ENCODE assay signal across 8 cellular contexts in the genomic region with DNA sequence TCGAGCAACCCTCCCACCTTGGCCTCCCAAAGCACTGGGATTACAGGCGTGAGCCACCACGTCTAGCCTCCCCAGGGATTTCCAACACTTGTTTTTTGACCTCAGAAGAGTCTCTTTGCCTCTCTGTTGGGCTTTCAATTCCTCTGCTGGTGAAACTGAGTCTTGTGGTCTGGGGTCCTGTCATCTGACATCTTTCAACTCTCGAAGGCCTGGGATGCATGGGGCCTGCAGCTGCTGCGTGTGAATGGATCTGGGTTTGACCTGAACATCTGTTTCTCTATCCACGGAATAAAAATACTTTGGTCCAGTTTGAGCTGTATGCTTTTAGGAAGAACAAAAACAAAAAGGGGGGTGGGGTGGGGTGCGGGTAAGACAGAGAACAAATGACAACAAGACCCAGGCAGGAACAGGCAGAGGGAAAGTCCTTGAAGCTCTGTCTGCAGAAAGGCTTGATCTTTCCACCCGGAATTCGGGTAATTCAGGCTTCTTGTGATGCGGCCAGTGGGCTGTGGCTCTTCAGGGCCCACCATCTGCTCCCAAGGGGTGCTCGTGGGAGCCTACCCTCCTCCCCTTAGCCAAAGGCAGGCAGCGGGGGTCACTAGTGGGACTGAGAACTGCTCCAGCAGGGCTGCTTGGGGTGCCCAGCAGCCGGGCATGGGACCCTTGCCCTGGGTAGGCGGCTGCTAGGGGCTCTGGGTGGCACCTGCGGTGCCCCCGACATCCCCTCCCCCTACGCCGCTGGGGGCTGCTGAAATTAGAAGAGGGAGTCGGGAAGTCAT.
DNase-seq lines count a peak whose midpoint lies in the region; ATAC-seq and TF ChIP-seq lines count a peak whose summit lies in the region.

No MANE protein-coding gene starts in this region.

- H3K4me3 ChIP-seq in IMR-90 (ENCODE audit: insufficient read depth, low read depth, low read length) = no peak overlapping the region
- H3K4me3 ChIP-seq in gastroesophageal sphincter = peak overlapping the region; percentile 16 to 51
- H3K4me3 ChIP-seq in testis = peak overlapping the region; percentile 45 to 47

- H4K5ac ChIP-seq in IMR-90 (ENCODE audit: low read depth, low read length) = peak overlapping the region; percentile 23

- peaks cover 7% of the 10 kb centered on the region for H3K9me3 Mint-ChIP-seq in activated T-cell treated with anti-CD3 and anti-CD28 coated beads, Interleukin-2, amount 50 U/mL, for 24 hours

- intact Hi-C loops in IMR-90 (cut with micrococcal nuclease) (no loop called here), testis (cut with DNase I; ENCODE audit: low total_unique reads) (no loop called here)

- H3K27me3 ChIP-seq in IMR-90 (ENCODE audit: control insufficient read depth, insufficient read depth, low read length) (no peaks in the 10 kb centered on the region), gastroesophageal sphincter (no peaks in the 10 kb centered on the region), testis (no peaks in the 10 kb centered on the region)

- no peak overlapping the region for H3K9ac ChIP-seq in IMR-90 (ENCODE audit: low read depth, low read length)

- H3K4me1 ChIP-seq in IMR-90 (ENCODE audit: control insufficient read depth, insufficient read depth, low read length) = peaks cover 34% of the 10 kb centered on the region
- peaks cover 0 to 44% (median 30%) of the 10 kb centered on the region in 3 donors for H3K4me1 ChIP-seq in gastroesophageal sphincter
- H3K4me1 ChIP-seq in testis = peaks cover 27% of the 10 kb centered on the region

- dilution Hi-C loops in IMR-90 (cut with HindIII; ENCODE audit: low sequenced_read_pairs, unreplicated experiment) = no loop called here

- no peak for TF ChIP-seq EP300 in gastroesophageal sphincter (IDR thresholded peaks at IDR 0.05)

- BruUV-seq in IMR-90 (replicated peaks; lab: Mats Ljungman, UMichigan) = no TSS peak

- peak overlapping the region; percentile 67 for H3K4me3 Mint-ChIP-seq in activated T-cell treated with anti-CD3 and anti-CD28 coated beads, Interleukin-2, amount 50 U/mL, for 24 hours

- in situ Hi-C loops in IMR-90 (cut with MboI; ENCODE audit: low sequenced_read_pairs) = no loop called here

- H2AK9ac ChIP-seq in IMR-90 (replicated peaks; ENCODE audit: low read depth, low read length, poor library complexity) = peak overlapping the region; percentile 60

- H2BK120ac ChIP-seq in IMR-90 (ENCODE audit: low read depth, low read length) = peak overlapping the region; percentile 95

- POLR2A ChIA-PET in IMR-90 (lab: Charles Lee; ENCODE audit: unreplicated experiment) = interaction anchor here (1.3 kb wide), 1 partner anchor 12 kb away, joined by 5 read pairs; no protein-coding TSS in a partner anchor

- ATAC-seq in IMR-90 (ENCODE audit: low read depth) = no peak
- ATAC-seq in gastroesophageal sphincter = no peak
- no peak for ATAC-seq in GM21367 (IDR thresholded peaks at IDR 0.05; ENCODE audit: unreplicated experiment)
- no peak for ATAC-seq in GM18909 (IDR thresholded peaks at IDR 0.05; ENCODE audit: poor library complexity, unreplicated experiment)

- H3K27ac Mint-ChIP-seq in activated T-cell treated with anti-CD3 and anti-CD28 coated beads, Interleukin-2, amount 50 U/mL, for 24 hours = peak overlapping the region; percentile 95

- no peaks in the 10 kb centered on the region for H4K20me1 ChIP-seq in IMR-90 (ENCODE audit: insufficient read depth, low read length)

- H3K14ac ChIP-seq in IMR-90 (replicated peaks; ENCODE audit: low read depth, low read length) = peak overlapping the region; percentile 94; the same call in 1 of the 2 replicates

- peak overlapping the region; percentile 97 for H2BK20ac ChIP-seq in IMR-90 (ENCODE audit: low read depth, low read length)

- H3K9me1 ChIP-seq in IMR-90 (ENCODE audit: insufficient read depth, low read length) = peaks cover 34% of the 10 kb centered on the region

- 0 out of 2 replicates have a peak overlapping the region, but pooled peaks have one; percentile 59 for H3K23ac ChIP-seq in IMR-90 (ENCODE audit: low read depth, low read length)

- H2BK15ac ChIP-seq in IMR-90 (ENCODE audit: low read depth, low read length) = peak overlapping the region; percentile 63

- H2AFZ ChIP-seq in IMR-90 (replicated peaks; ENCODE audit: low read length, poor library complexity) = peak overlapping the region; percentile 81

- CTCF ChIA-PET in IMR-90 (lab: Yijun Ruan, JAX) = interaction anchor here (1.0 to 1.3 kb wide), 2 partner anchors 11 to 15 kb away, joined by 3 to 4 read pairs; no protein-coding TSS in a partner anchor

- H2AK5ac ChIP-seq in IMR-90 (ENCODE audit: low read depth, low read length) = peak overlapping the region; percentile 96

- H3K18ac ChIP-seq in IMR-90 (ENCODE audit: low read depth, low read length) = peak overlapping the region; percentile 56

- peak overlapping the region; percentile 93 for H3K4ac ChIP-seq in IMR-90 (ENCODE audit: low read depth, low read length)

- peak overlapping the region; percentile 95 for H2BK5ac ChIP-seq in IMR-90 (ENCODE audit: low read depth, low read length, poor library complexity, severe bottlenecking)

- peaks cover 49% of the 10 kb centered on the region for H3K27me3 Mint-ChIP-seq in activated T-cell treated with anti-CD3 and anti-CD28 coated beads, Interleukin-2, amount 50 U/mL, for 24 hours

- H4K91ac ChIP-seq in IMR-90 (ENCODE audit: insufficient read depth, low read depth, low read length) = peak overlapping the region; percentile 96

- H3K4me1 Mint-ChIP-seq in activated T-cell treated with anti-CD3 and anti-CD28 coated beads, Interleukin-2, amount 50 U/mL, for 24 hours (ENCODE audit: low read depth) = peaks cover 56% of the 10 kb centered on the region

- H3K56ac ChIP-seq in IMR-90 (ENCODE audit: extremely low read depth, insufficient read depth, low read length) = no peak overlapping the region

- 82% methylated on average over 2 of the region's 19 CpGs; no CpG with 5 or more reads in 1 of the 2 experiments for WGBS in IMR-90 (ENCODE audit: extremely low coverage in 2 of 2, insufficient read length in 1 of 2), 2 experiments
- WGBS in gastroesophageal sphincter (ENCODE audit: low coverage in 1 of 2), 2 donors = 82 to 100% methylated on average over 1 to 8 of the region's 19 CpGs
- WGBS in testis, 2 donors = 22 to 39% methylated on average over 13 to 19 of the region's 19 CpGs

- no peak for TF ChIP-seq RAD21 in IMR-90 (IDR thresholded peaks at IDR 0.05; ENCODE audit: low read length)

- H3K9me3 ChIP-seq in IMR-90 (ENCODE audit: control insufficient read depth, insufficient read depth, low read length) (no peaks in the 10 kb centered on the region; the same call in 1 of the 2 replicates), gastroesophageal sphincter (no peaks in the 10 kb centered on the region), testis (no peaks in the 10 kb centered on the region)

- DNase-seq in activated T-cell treated with anti-CD3 and anti-CD28 coated beads, Interleukin-2, amount 50 U/mL, for 24 hours = no peak
- DNase-seq in activated T-cell treated with anti-CD3 and anti-CD28 coated beads for 4 hours (no peak), IMR-90 (no peak), testis (no peak), pons (ENCODE audit: low spot score) (no peak)

- H3K36me3 Mint-ChIP-seq in activated T-cell treated with anti-CD3 and anti-CD28 coated beads, Interleukin-2, amount 50 U/mL, for 24 hours (ENCODE audit: low read depth) = no peaks in the 10 kb centered on the region

- H3K79me1 ChIP-seq in IMR-90 (ENCODE audit: low read depth in 1 of 2, low read length in 2 of 2) = peaks cover 0 to 2% of the 10 kb centered on the region in 2 experiments; a peak in 1 of 4 replicates

- TF ChIP-seq POLR2A in IMR-90 (IDR thresholded peaks at IDR 0.05; ENCODE audit: low read depth, low read length) (no peak), gastroesophageal sphincter (IDR thresholded peaks at IDR 0.05) (no peak), testis (IDR thresholded peaks at IDR 0.05) (no peak)

- no peaks in the 10 kb centered on the region for H3K36me3 ChIP-seq in IMR-90 (ENCODE audit: control insufficient read depth, insufficient read depth, low read length)
- no peaks in the 10 kb centered on the region for H3K36me3 ChIP-seq in gastroesophageal sphincter
- H3K36me3 ChIP-seq in testis (ENCODE audit: low read depth, missing control alignments) = no peaks in the 10 kb centered on the region

- no peak for TF ChIP-seq CTCF in IMR-90 (conservative IDR thresholded peaks at IDR 0.05; ENCODE audit: low read depth, low read length)
- no peak for TF ChIP-seq CTCF in gastroesophageal sphincter (IDR thresholded peaks at IDR 0.05)
- no peak for TF ChIP-seq CTCF in testis (IDR thresholded peaks at IDR 0.05)

- peak overlapping the region; percentile 63 to 86; a peak in 2 of 4 replicates for H4K8ac ChIP-seq in IMR-90 (ENCODE audit: low read depth in 2 of 2, low read length in 2 of 2)

- no peak overlapping the region for H3K27ac ChIP-seq in IMR-90 (ENCODE audit: insufficient read depth, low read length)
- H3K27ac ChIP-seq in gastroesophageal sphincter = peak overlapping the region in 3 of 4 donors; percentile 56 to 76 (median 62)
- peak overlapping the region; percentile 8 to 51 for H3K27ac ChIP-seq in testis

- H3K4me2 ChIP-seq in IMR-90 (ENCODE audit: low read depth, low read length) = no peak overlapping the region

TF ChIP-seq in IMR-90, 13 proteins besides CTCF, POLR2A, EP300 and RAD21:
- TF ChIP-seq RCOR1 (IDR thresholded peaks at IDR 0.05; ENCODE audit: insufficient replicate concordance, low read length) (no peak), MXI1 (IDR thresholded peaks at IDR 0.05; ENCODE audit: borderline replicate concordance, low read depth, low read length) (no peak), NFE2L2 (IDR thresholded peaks at IDR 0.05; ENCODE audit: low read depth, low read length) (no peak), MAFK (IDR thresholded peaks at IDR 0.05; ENCODE audit: low read depth, low read length) (no peak), USF2 (IDR thresholded peaks at IDR 0.05; ENCODE audit: low read depth, low read length) (no peak)
- TF ChIP-seq, protein P1, sequence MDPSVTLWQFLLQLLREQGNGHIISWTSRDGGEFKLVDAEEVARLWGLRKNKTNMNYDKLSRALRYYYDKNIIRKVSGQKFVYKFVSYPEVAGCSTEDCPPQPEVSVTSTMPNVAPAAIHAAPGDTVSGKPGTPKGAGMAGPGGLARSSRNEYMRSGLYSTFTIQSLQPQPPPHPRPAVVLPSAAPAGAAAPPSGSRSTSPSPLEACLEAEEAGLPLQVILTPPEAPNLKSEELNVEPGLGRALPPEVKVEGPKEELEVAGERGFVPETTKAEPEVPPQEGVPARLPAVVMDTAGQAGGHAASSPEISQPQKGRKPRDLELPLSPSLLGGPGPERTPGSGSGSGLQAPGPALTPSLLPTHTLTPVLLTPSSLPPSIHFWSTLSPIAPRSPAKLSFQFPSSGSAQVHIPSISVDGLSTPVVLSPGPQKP (IDR thresholded peaks at IDR 0.05; ENCODE audit: borderline replicate concordance, low read depth, low read length) = no peak
